8 cellular contexts compared by ENCODE assay signal in the genomic region with DNA sequence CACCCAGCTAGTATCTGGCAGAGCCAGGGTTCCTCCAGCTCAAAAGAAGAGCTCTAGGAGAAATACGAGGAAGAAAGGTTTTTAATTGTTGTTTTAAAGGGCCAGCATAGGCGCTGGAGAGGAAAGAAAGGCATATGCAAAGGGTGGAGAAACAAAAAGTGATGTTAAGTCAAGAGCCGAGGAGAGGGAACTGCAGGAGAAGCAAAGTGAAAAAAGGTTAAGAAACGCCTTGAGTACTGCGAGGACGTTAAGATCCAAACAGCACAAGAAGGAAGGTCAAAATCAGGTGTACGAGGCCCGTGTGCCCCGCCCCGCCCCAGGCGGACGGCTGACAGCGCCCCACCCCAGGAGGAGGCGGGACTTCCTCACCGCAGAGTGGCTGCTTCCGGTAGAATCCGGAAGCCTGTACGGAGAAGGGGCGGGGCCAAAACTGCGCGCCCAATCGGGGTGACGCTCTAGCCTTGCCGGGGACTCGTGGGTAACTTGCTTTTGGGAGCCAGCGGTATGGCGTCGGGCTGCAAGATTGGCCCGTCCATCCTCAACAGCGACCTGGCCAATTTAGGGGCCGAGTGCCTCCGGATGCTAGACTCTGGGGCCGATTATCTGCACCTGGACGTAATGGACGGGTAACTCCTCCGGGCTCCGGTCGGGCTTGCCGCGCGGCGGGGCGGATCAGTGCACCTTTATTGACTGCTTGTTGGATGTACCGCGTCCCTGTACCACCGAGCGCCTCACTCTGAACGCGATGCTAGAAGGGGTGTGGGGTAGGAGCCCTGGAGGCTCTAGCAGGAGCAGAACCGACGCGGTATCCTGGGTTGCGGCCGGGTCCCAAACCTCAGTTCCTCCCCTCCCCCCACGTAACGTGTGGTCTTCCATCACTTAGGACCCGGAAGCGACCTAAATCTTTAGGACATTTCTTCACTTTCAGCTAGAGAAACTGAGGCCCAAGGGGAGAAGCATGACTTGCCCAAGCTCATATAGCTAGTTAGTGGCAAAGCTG.
DNase-seq lines count a peak whose midpoint lies in the region; ATAC-seq and TF ChIP-seq lines count a peak whose summit lies in the region.

Gene RPE, plus strand, starts transcription at position 481 of the 1,000 bp plus-strand sequence. Its CDS starts 24 bp downstream, at position 505.

- H3K9me2 ChIP-seq in MM.1S (replicated peaks; ENCODE audit: insufficient read depth, low read length): no peaks in the 10 kb centered on the region

- TF ChIP-seq CTCF in MM.1S (IDR thresholded peaks at IDR 0.05; ENCODE audit: low read length): no peak
- no peak for TF ChIP-seq CTCF in nephron progenitor cell (IDR thresholded peaks at IDR 0.05)

- H3K9me3 Mint-ChIP-seq in nephron progenitor cell: no peaks in the 10 kb centered on the region
- H3K9me3 Mint-ChIP-seq in stimulated activated naive CD8-positive, alpha-beta T cell treated with anti-CD3 and anti-CD28 coated beads, Interleukin-15, amount 100 ng/mL, for 72 hours: peaks cover 0 to 4% of the 10 kb centered on the region in 2 donors

- peaks cover 15% of the 10 kb centered on the region for H3K4me1 ChIP-seq in ES-I3 (ENCODE audit: insufficient read depth, low read length)
- H3K4me1 ChIP-seq in HAP-1: peaks cover 24% of the 10 kb centered on the region
- H3K4me1 ChIP-seq in MM.1S (ENCODE audit: low read length): peaks cover 16% of the 10 kb centered on the region

- peak; percentile 98 for ATAC-seq in stimulated activated naive CD8-positive, alpha-beta T cell treated with anti-CD3 and anti-CD28 coated beads, Interleukin-15, amount 100 ng/mL, for 72 hours

- H2AFZ ChIP-seq in MM.1S (ENCODE audit: low read length): peak within 1 kb of the TSS; percentile 78

- peak within 1 kb of the TSS; percentile 59 for H3K27ac ChIP-seq in MM.1S (ENCODE audit: low read length)

- H3K27me3 ChIP-seq in HAP-1 (ENCODE audit: low read depth) (no peaks in the 10 kb centered on the region), MM.1S (replicated peaks; ENCODE audit: insufficient read depth, low read length) (no peaks in the 10 kb centered on the region)

- H3K4me2 ChIP-seq in MM.1S (ENCODE audit: low read depth, low read length): peak within 1 kb of the TSS; percentile 85

- peak within 1 kb of the TSS; percentile 70 for H3K27ac Mint-ChIP-seq in nephron progenitor cell
- H3K27ac Mint-ChIP-seq in stimulated activated naive CD8-positive, alpha-beta T cell treated with anti-CD3 and anti-CD28 coated beads, Interleukin-15, amount 100 ng/mL, for 72 hours: peak within 1 kb of the TSS; percentile 96 to 97

- H3K9ac ChIP-seq in ES-I3 (ENCODE audit: low read depth, low read length): peak within 1 kb of the TSS; percentile 97
- H3K9ac ChIP-seq in MM.1S (ENCODE audit: low read length): peak within 1 kb of the TSS; percentile 75

- peaks cover 50% of the 10 kb centered on the region for H3K79me2 ChIP-seq in MM.1S (ENCODE audit: low read length)

- H3K36me3 Mint-ChIP-seq in nephron progenitor cell (ENCODE audit: low read depth): peaks cover 2% of the 10 kb centered on the region

- H3K4me3 Mint-ChIP-seq in nephron progenitor cell: peak within 1 kb of the TSS; percentile 99
- H3K4me3 Mint-ChIP-seq in stimulated activated naive CD8-positive, alpha-beta T cell treated with anti-CD3 and anti-CD28 coated beads, Interleukin-15, amount 100 ng/mL, for 72 hours: peak within 1 kb of the TSS; percentile 97 to 98

- H3K9me3 ChIP-seq in ES-I3 (ENCODE audit: control insufficient read depth, insufficient read depth, low read length) (no peaks in the 10 kb centered on the region), HAP-1 (no peaks in the 10 kb centered on the region), MM.1S (replicated peaks; ENCODE audit: insufficient read depth, low read length) (no peaks in the 10 kb centered on the region)

- H3K4me3 ChIP-seq in HAP-1: peak within 1 kb of the TSS; percentile 89
- peak within 1 kb of the TSS; percentile 88 for H3K4me3 ChIP-seq in MM.1S (ENCODE audit: low read length)

- H3K27me3 Mint-ChIP-seq in nephron progenitor cell (ENCODE audit: low read depth, poor library complexity): peaks cover 14% of the 10 kb centered on the region
- no peaks in the 10 kb centered on the region for H3K27me3 Mint-ChIP-seq in stimulated activated naive CD8-positive, alpha-beta T cell treated with anti-CD3 and anti-CD28 coated beads, Interleukin-15, amount 100 ng/mL, for 72 hours

- peak; percentile 90 to 98 for DNase-seq in HAP-1 (ENCODE audit: low spot score in 2 of 2)
- DNase-seq in MM.1S: peak; percentile 98
- peak; percentile 74 for DNase-seq in SIG-M5 (lab: John Stamatoyannopoulos, UW)
- DNase-seq in activated gamma-delta T cell (lab: John Stamatoyannopoulos, UW): peak; percentile 83
- DNase-seq in fibroblast of the conjunctiva (ENCODE audit: low read depth): peak; percentile 87
- peak; percentile 96 for DNase-seq in nephron progenitor cell
- peak; percentile 94 to 96 for DNase-seq in stimulated activated naive CD8-positive, alpha-beta T cell treated with anti-CD3 and anti-CD28 coated beads, Interleukin-15, amount 100 ng/mL, for 72 hours

- in situ Hi-C loops in HAP-1 (cut with MboI; ENCODE audit: low sequenced_read_pairs): no loop called here

- H3K36me3 ChIP-seq in ES-I3 (ENCODE audit: insufficient read depth, low read length) (no peaks in the 10 kb centered on the region; the same call in 1 of the 2 replicates), HAP-1 (replicated peaks) (peaks cover 16% of the 10 kb centered on the region), MM.1S (replicated peaks; ENCODE audit: insufficient read depth, low read length) (no peaks in the 10 kb centered on the region)

- no peaks in the 10 kb centered on the region for H3F3A ChIP-seq in MM.1S (ENCODE audit: insufficient read depth, low read length)

- H4K20me1 ChIP-seq in MM.1S (ENCODE audit: insufficient read depth, low read length): peaks cover 15% of the 10 kb centered on the region; the same call in 1 of the 2 replicates

- peaks cover 41% of the 10 kb centered on the region for H3K4me1 Mint-ChIP-seq in nephron progenitor cell
- H3K4me1 Mint-ChIP-seq in stimulated activated naive CD8-positive, alpha-beta T cell treated with anti-CD3 and anti-CD28 coated beads, Interleukin-15, amount 100 ng/mL, for 72 hours: peaks cover 56% of the 10 kb centered on the region

Comparison
In these comparisons a context has a peak if more than half of its experiments do, and no peak if none do; other contexts are left out.
1. Peak in every context shown above with its lines: DNase-seq, ATAC-seq, H3K4me3 ChIP-seq and H3K27ac ChIP-seq.